ENCODE assay signal across 15 cellular contexts in genomic region chr10:115947104-115947503, GRCh38.
DNase-seq lines count a peak whose midpoint lies in the region; ATAC-seq and TF ChIP-seq lines count a peak whose summit lies in the region.
"Had no signal": no experiment of that assay in that cellular context is flagged by ENCODE, and none has a peak within 500 bp of the region (broad histone marks: within the 10 kb centered on the region; RNA-seq: fewer than 3 reads in every experiment).

No MANE protein-coding gene starts in this region.

- DNase-seq in H9 (no peak), WTC11 (ENCODE audit: low spot score) (no peak), glomerular visceral epithelial cell (ENCODE audit: extremely low spot score) (peak; percentile 81), pons (ENCODE audit: low spot score) (no peak), sigmoid colon (no peak), midbrain (lab: John Stamatoyannopoulos, UW) (no peak)
- DNase-seq in stimulated activated CD8-positive, alpha-beta memory T cell treated with anti-CD3 and anti-CD28 coated beads, Interleukin-4, amount 100 ng/mL, for 48 hours, result no peak
- DNase-seq: activated CD8-positive, alpha-beta memory T cell treated with anti-CD3 and anti-CD28 coated beads for 24 hours; body of pancreas; CD4-positive, alpha-beta T cell; KG1; NCI-H446 had no signal

- H3K4me3 Mint-ChIP-seq in H9 (no peak overlapping the region), WTC11 (no peak overlapping the region)
- H3K4me3 Mint-ChIP-seq: CD4-positive, alpha-beta T cell had no signal

- no peaks in the 10 kb centered on the region for H4K20me1 ChIP-seq in H9 (ENCODE audit: control insufficient read depth, insufficient read depth, insufficient read length)

- H3K27ac ChIP-seq in H9 (ENCODE audit: insufficient read length, low read depth, low read length), result peak overlapping the region; percentile 65
- no peak overlapping the region for H3K27ac ChIP-seq in sigmoid colon
- H3K27ac ChIP-seq: body of pancreas, VCaP had no signal

- H2BK12ac ChIP-seq in H9 (ENCODE audit: insufficient read length, low read depth, low read length), result no peak overlapping the region

- no peaks in the 10 kb centered on the region for H3K79me2 ChIP-seq in H9 (ENCODE audit: insufficient read depth, low read length)

- no peak overlapping the region for H2AFZ ChIP-seq in H9 (ENCODE audit: low read length)

- H3K9me3 ChIP-seq in H9 (ENCODE audit: control insufficient read depth, low read depth, low read length) (no peaks in the 10 kb centered on the region), skeletal muscle satellite cell (replicated peaks; ENCODE audit: low read length) (no peaks in the 10 kb centered on the region), sigmoid colon (no peaks in the 10 kb centered on the region)
- H3K9me3 ChIP-seq: body of pancreas had no signal

- H3T11ph ChIP-seq in H9 (ENCODE audit: low read length), result no peak overlapping the region

- H3K23me2 ChIP-seq in H9 (ENCODE audit: insufficient read length, low read depth, low read length, poor library complexity, severe bottlenecking), result no peaks in the 10 kb centered on the region

- H2BK20ac ChIP-seq in H9 (ENCODE audit: low read depth, low read length, poor library complexity, severe bottlenecking), result no peak overlapping the region

- no peaks in the 10 kb centered on the region for H3K9me3 Mint-ChIP-seq in H9
- no peaks in the 10 kb centered on the region for H3K9me3 Mint-ChIP-seq in WTC11
- H3K9me3 Mint-ChIP-seq: activated T-helper 2 cell treated with anti-CD3 and anti-CD28 coated beads, Interferon-gamma antibody, Interleukin-2, Interleukin-4, amounts not matched to agents 10 μg/mL and 5 μg/mL and 100 μg/mL, durations not matched to agents 14 hours and 24 hours and 36 hours; CD4-positive, alpha-beta T cell had no signal

- H3K36me3 Mint-ChIP-seq in H9 (ENCODE audit: insufficient read depth in 1 of 3, low read depth in 3 of 3), result no peaks in the 10 kb centered on the region
- no peaks in the 10 kb centered on the region for H3K36me3 Mint-ChIP-seq in WTC11

- H3K4me3 ChIP-seq in skeletal muscle satellite cell (ENCODE audit: low read length) (peak overlapping the region; percentile 45), sigmoid colon (no peak overlapping the region)
- H3K4me3 ChIP-seq: body of pancreas had no signal

- H3K23ac ChIP-seq in H9 (ENCODE audit: insufficient read length, low read depth, low read length), result no peak overlapping the region

- no peak overlapping the region for H4K5ac ChIP-seq in H9 (ENCODE audit: insufficient read length, low read depth, low read length)

- H3K27ac Mint-ChIP-seq in H9 (no peak overlapping the region), WTC11 (0 out of 2 replicates have a peak overlapping the region, but pooled peaks have one; percentile 4)
- H3K27ac Mint-ChIP-seq: activated T-helper 2 cell treated with anti-CD3 and anti-CD28 coated beads, Interferon-gamma antibody, Interleukin-2, Interleukin-4, amounts not matched to agents 10 μg/mL and 5 μg/mL and 100 μg/mL, durations not matched to agents 14 hours and 24 hours and 36 hours; CD4-positive, alpha-beta T cell had no signal

- H3K9ac ChIP-seq in H9 (ENCODE audit: extremely low read depth, insufficient read length, low read length) (no peak overlapping the region), skeletal muscle satellite cell (ENCODE audit: low read depth, low read length) (peak overlapping the region; percentile 67)

- H4K8ac ChIP-seq in H9 (replicated peaks; ENCODE audit: insufficient read length, low read depth, low read length), result no peak overlapping the region

- no peak overlapping the region for H4K91ac ChIP-seq in H9 (ENCODE audit: insufficient read length, low read depth, low read length)

- no peak overlapping the region for H2BK5ac ChIP-seq in H9 (ENCODE audit: insufficient read length, low read length)

- intact Hi-C loops in sigmoid colon (cut with DNase I), result loop anchor here (5.0 to 10.0 kb wide), 3 partner anchors 142 to 340 kb away; partner anchors contain the start of gene GFRA1

- no CpG with 5 or more reads among the region's 2 CpGs for WGBS in H9 (ENCODE audit: extremely low coverage, insufficient read length, low lambda C conversion rate)
- WGBS in sigmoid colon, 2 donors, result 63 to 74% methylated on average over 2 of the region's 2 CpGs

- TF ChIP-seq POLR2A in sigmoid colon (IDR thresholded peaks at IDR 0.05), result no peak

- no peaks in the 10 kb centered on the region for H3K27me3 Mint-ChIP-seq in H9 (ENCODE audit: low read depth)
- H3K27me3 Mint-ChIP-seq in WTC11 (ENCODE audit: low read depth), result no peaks in the 10 kb centered on the region
- H3K27me3 Mint-ChIP-seq: CD4-positive, alpha-beta T cell had no signal

- no peak overlapping the region for H3K14ac ChIP-seq in H9 (ENCODE audit: insufficient read depth, low read length)

- H3K4me1 Mint-ChIP-seq in H9 (peaks cover 7 to 10% of the 10 kb centered on the region in 2 experiments), WTC11 (peaks cover 30% of the 10 kb centered on the region)

- no peaks in the 10 kb centered on the region for H3K4me1 ChIP-seq in H9 (ENCODE audit: insufficient read depth, low read length)
- peaks cover 68% of the 10 kb centered on the region for H3K4me1 ChIP-seq in skeletal muscle satellite cell (ENCODE audit: control insufficient read depth, insufficient read depth, low read length)
- H3K4me1 ChIP-seq in sigmoid colon, result peaks cover 0 to 16% (median 3%) of the 10 kb centered on the region in 4 donors

- H3K4ac ChIP-seq in H9 (ENCODE audit: low read depth, low read length), result no peak overlapping the region

- no peak for TF ChIP-seq EP300 in sigmoid colon (IDR thresholded peaks at IDR 0.05)

- no peak overlapping the region for H3K18ac ChIP-seq in H9 (ENCODE audit: insufficient read length, low read depth, low read length)

- H3K27me3 ChIP-seq in H9 (ENCODE audit: insufficient read depth, low read length) (no peaks in the 10 kb centered on the region), skeletal muscle satellite cell (ENCODE audit: control insufficient read depth, insufficient read depth, low read length) (no peaks in the 10 kb centered on the region), sigmoid colon (no peaks in the 10 kb centered on the region)
- H3K27me3 ChIP-seq: body of pancreas had no signal

- H2BK120ac ChIP-seq in H9 (ENCODE audit: low read depth, low read length, poor library complexity, severe bottlenecking), result no peak overlapping the region

- H2BK15ac ChIP-seq in H9 (ENCODE audit: low read depth, low read length), result no peak overlapping the region

- no peaks in the 10 kb centered on the region for H3K79me1 ChIP-seq in H9 (ENCODE audit: insufficient read depth, low read depth, low read length, poor library complexity, severe bottlenecking)

- H3K36me3 ChIP-seq in skeletal muscle satellite cell (ENCODE audit: insufficient read depth, low read length) (no peaks in the 10 kb centered on the region), sigmoid colon (no peaks in the 10 kb centered on the region)

- no peak overlapping the region for H3K4me2 ChIP-seq in H9 (ENCODE audit: insufficient read depth, insufficient read length, low read length)
- H3K4me2 ChIP-seq in skeletal muscle satellite cell (ENCODE audit: low read length), result peak overlapping the region; percentile 60

- ATAC-seq in WTC11, result no peak
- ATAC-seq: body of pancreas had no signal

- POLR2A ChIA-PET in WTC11 (lab: Charles Lee), result no interaction called here

- TF ChIP-seq CTCF in H9 (conservative IDR thresholded peaks at IDR 0.05) (no peak), WTC11 (IDR thresholded peaks at IDR 0.05) (no peak), sigmoid colon (IDR thresholded peaks at IDR 0.05) (no peak)

- H3K56ac ChIP-seq in H9 (ENCODE audit: insufficient read length, low read depth, low read length), result no peak overlapping the region

- H2AK5ac ChIP-seq in H9 (ENCODE audit: insufficient read length, low read length), result no peak overlapping the region

- CTCF ChIA-PET in WTC11 (lab: Charles Lee), result no interaction called here

TF ChIP-seq in WTC11, 78 proteins besides CTCF, POLR2A, EP300 and RAD21 (continues in another document):
- no peak for TF ChIP-seq TP53 (CRISPR knock-in tag; IDR thresholded peaks at IDR 0.05)
- no peak for TF ChIP-seq NR1H2 (CRISPR knock-in tag; IDR thresholded peaks at IDR 0.05)
- no peak for TF ChIP-seq SP1 (CRISPR knock-in tag; conservative IDR thresholded peaks at IDR 0.05)
- no peak for TF ChIP-seq ELF4 (CRISPR knock-in tag; IDR thresholded peaks at IDR 0.05; ENCODE audit: low read depth)
- no peak for TF ChIP-seq ESRRA (CRISPR knock-in tag; IDR thresholded peaks at IDR 0.05; ENCODE audit: borderline replicate concordance)
- TF ChIP-seq ZNF138 (CRISPR knock-in tag; conservative IDR thresholded peaks at IDR 0.05), result no peak
- TF ChIP-seq FOXJ3 (CRISPR knock-in tag; IDR thresholded peaks at IDR 0.05; ENCODE audit: borderline replicate concordance), result no peak
- no peak for TF ChIP-seq FOXP4 (CRISPR knock-in tag; IDR thresholded peaks at IDR 0.05)
- no peak for TF ChIP-seq ZNF121 (CRISPR knock-in tag; IDR thresholded peaks at IDR 0.05)
- TF ChIP-seq SMAD4 (CRISPR knock-in tag; IDR thresholded peaks at IDR 0.05), result no peak
- TF ChIP-seq, protein P1, sequence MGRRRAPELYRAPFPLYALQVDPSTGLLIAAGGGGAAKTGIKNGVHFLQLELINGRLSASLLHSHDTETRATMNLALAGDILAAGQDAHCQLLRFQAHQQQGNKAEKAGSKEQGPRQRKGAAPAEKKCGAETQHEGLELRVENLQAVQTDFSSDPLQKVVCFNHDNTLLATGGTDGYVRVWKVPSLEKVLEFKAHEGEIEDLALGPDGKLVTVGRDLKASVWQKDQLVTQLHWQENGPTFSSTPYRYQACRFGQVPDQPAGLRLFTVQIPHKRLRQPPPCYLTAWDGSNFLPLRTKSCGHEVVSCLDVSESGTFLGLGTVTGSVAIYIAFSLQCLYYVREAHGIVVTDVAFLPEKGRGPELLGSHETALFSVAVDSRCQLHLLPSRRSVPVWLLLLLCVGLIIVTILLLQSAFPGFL (CRISPR knock-in tag; IDR thresholded peaks at IDR 0.05; ENCODE audit: borderline replicate concordance), result no peak
- TF ChIP-seq ZNF396 (CRISPR knock-in tag; IDR thresholded peaks at IDR 0.05; ENCODE audit: borderline replicate concordance), result no peak
- TF ChIP-seq SOX15 (CRISPR knock-in tag; IDR thresholded peaks at IDR 0.05), result no peak
